1 cellular context compared by ENCODE assay signal in genomic region chr3:177347611-177348010, GRCh38.
TF ChIP-seq lines count a peak whose summit lies in the region.

No MANE protein-coding gene starts in this region.

TF ChIP-seq in A549, 52 proteins besides CTCF, POLR2A, EP300 and RAD21 (continued from another document):
- TF ChIP-seq MYC (IDR thresholded peaks at IDR 0.05; ENCODE audit: borderline replicate concordance, low read length) (no peak), MAFK (IDR thresholded peaks at IDR 0.05; ENCODE audit: partially characterized antibody) (no peak)
- TF ChIP-seq, protein P1, sequence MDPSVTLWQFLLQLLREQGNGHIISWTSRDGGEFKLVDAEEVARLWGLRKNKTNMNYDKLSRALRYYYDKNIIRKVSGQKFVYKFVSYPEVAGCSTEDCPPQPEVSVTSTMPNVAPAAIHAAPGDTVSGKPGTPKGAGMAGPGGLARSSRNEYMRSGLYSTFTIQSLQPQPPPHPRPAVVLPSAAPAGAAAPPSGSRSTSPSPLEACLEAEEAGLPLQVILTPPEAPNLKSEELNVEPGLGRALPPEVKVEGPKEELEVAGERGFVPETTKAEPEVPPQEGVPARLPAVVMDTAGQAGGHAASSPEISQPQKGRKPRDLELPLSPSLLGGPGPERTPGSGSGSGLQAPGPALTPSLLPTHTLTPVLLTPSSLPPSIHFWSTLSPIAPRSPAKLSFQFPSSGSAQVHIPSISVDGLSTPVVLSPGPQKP (IDR thresholded peaks at IDR 0.05; ENCODE audit: low read depth, low read length): no peak
